ENCODE assay signal across 21 cellular contexts in genomic region chr10:26031300-26031699, GRCh38.
"Had no signal": no experiment of that assay in that cellular context is flagged by ENCODE, and none has a peak within 500 bp of the region (broad histone marks: within the 10 kb centered on the region; RNA-seq: fewer than 3 reads in every experiment).

No MANE protein-coding gene starts in this region.

- ATAC-seq: activated CD8-positive, alpha-beta T cell treated with anti-CD3 and anti-CD28 coated beads, Interleukin-2, amount 10 ng/mL, durations not matched to agents 7 days and 5 days; left lung; stimulated activated naive B cell treated with anti-CD40 and anti-IgM and Interleukin-4, amounts not matched to agents 10 μg/mL and 1 μg/mL and 100 μg/mL, for 72 hours had no signal

- FAIRE-seq: astrocyte, endothelial cell of umbilical vein had no signal

- DNase-seq: activated CD4-positive, alpha-beta T cell treated with anti-CD3 and anti-CD28 coated beads for 1 hour; activated CD4-positive, alpha-beta T cell treated with anti-CD3 and anti-CD28 coated beads, Interleukin-2, amount 50 U/mL, for 1 hour; activated CD8-positive, alpha-beta T cell treated with anti-CD3 and anti-CD28 coated beads, Interleukin-2, amount 10 ng/mL, durations not matched to agents 7 days and 5 days; activated gamma-delta T cell treated with Interleukin-2 at 50 U/mL for 16 hours; activated naive CD8-positive, alpha-beta T cell treated with anti-CD3 and anti-CD28 coated beads for 36 hours; central memory CD4-positive, alpha-beta T cell; effector memory CD4-positive, alpha-beta T cell; glutamatergic neuron; immature natural killer cell; kidney glomerular epithelial cell; left lung; naive B cell; sigmoid colon; stimulated activated CD4-positive, alpha-beta T cell treated with anti-CD3 and anti-CD28 coated beads, Interleukin-2, amount 100 ng/mL, for 48 hours; stimulated activated CD8-positive, alpha-beta memory T cell treated with anti-CD3 and anti-CD28 coated beads, Interleukin-4, amount 100 ng/mL, for 48 hours; stimulated activated naive B cell treated with anti-CD40 and anti-IgM and Interleukin-4, amounts not matched to agents 10 μg/mL and 1 μg/mL and 100 μg/mL, for 72 hours; testis; trophoblast cell; uterus had no signal
